In the genomic region with DNA sequence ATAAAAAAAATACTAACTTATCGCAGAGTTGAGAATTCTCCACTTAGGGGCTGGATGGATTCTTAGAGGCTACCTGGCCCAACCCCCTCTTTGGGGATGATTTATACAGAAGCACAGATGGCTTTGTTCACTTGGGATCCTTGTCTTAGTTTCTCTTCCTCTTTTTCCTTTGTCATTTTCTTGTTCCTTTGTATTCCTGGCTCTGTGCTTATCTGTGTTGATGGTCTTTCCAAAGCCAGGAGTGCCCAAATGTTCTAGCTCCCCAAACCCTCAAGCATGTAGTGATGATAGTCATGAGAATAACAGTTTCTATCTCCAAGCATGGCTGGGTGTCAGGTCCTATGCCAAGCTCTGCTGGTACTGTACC, we compare ENCODE assay signal across 1 cellular context.
TF ChIP-seq lines count a peak whose summit lies in the region.

No MANE protein-coding gene starts in this region.

TF ChIP-seq in HCT116, 20 proteins besides CTCF, POLR2A, EP300 and RAD21 (continued from another document):
- no peak for TF ChIP-seq REST (IDR thresholded peaks at IDR 0.05; ENCODE audit: low read depth)
- TF ChIP-seq TCF7L2 (IDR thresholded peaks at IDR 0.05; ENCODE audit: borderline replicate concordance, extremely low read depth, insufficient read depth, insufficient read length): no peak
- TF ChIP-seq, protein P1, sequence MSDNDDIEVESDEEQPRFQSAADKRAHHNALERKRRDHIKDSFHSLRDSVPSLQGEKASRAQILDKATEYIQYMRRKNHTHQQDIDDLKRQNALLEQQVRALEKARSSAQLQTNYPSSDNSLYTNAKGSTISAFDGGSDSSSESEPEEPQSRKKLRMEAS (IDR thresholded peaks at IDR 0.05): no peak
- no peak for TF ChIP-seq SRF (IDR thresholded peaks at IDR 0.05; ENCODE audit: low read depth)
- TF ChIP-seq, protein P2, sequence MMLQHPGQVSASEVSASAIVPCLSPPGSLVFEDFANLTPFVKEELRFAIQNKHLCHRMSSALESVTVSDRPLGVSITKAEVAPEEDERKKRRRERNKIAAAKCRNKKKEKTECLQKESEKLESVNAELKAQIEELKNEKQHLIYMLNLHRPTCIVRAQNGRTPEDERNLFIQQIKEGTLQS (IDR thresholded peaks at IDR 0.05): no peak
- TF ChIP-seq CBX3 (IDR thresholded peaks at IDR 0.05; ENCODE audit: low read depth): no peak
- no peak for TF ChIP-seq POLR2AphosphoS5 (IDR thresholded peaks at IDR 0.05; ENCODE audit: low read depth, low read length)
- no peak for TF ChIP-seq CEBPB (IDR thresholded peaks at IDR 0.05; ENCODE audit: low read depth)
- no peak for TF ChIP-seq SP1 (IDR thresholded peaks at IDR 0.05; ENCODE audit: low read depth)
- no peak for TF ChIP-seq ELF1 (IDR thresholded peaks at IDR 0.05; ENCODE audit: borderline replicate concordance, low read depth)
- no peak for TF ChIP-seq EGR1 (IDR thresholded peaks at IDR 0.05; ENCODE audit: low read depth)
